Comparison of ENCODE assay signal across 20 cellular contexts in genomic region chr12:110885152-110885840, GRCh38. TPM values are rescaled to one million over a fixed set of nuclear protein-coding genes. Genes with fewer than 3 reads are reported as not detected.
"Had no signal": no experiment of that assay in that cellular context is flagged by ENCODE, and none has a peak within 500 bp of the region (broad histone marks: within the 10 kb centered on the region; RNA-seq: fewer than 3 reads in every experiment).

No MANE protein-coding gene starts in this region.

- H3K9me3 Mint-ChIP-seq: activated naive CD4-positive, alpha-beta T cell treated with anti-CD3 and anti-CD28 coated beads, Interleukin-2, amount 10 ng/mL, durations not matched to agents 7 days and 5 days; activated T-helper 2 cell treated with anti-CD3 and anti-CD28 coated beads, Interferon-gamma antibody, Interleukin-2, Interleukin-4, amounts not matched to agents 10 μg/mL and 5 μg/mL and 100 μg/mL, durations not matched to agents 14 hours and 24 hours and 36 hours; T-helper 1 cell treated with Interleukin-12 subunit alpha and Interleukin-12 subunit beta and Interleukin-4 antibody, amounts not matched to agents 30 μg/mL and 1 μg/mL, for 36 hours had no signal

- H3K36me3 Mint-ChIP-seq: activated naive CD4-positive, alpha-beta T cell treated with anti-CD3 and anti-CD28 coated beads, Interleukin-2, amount 10 ng/mL, durations not matched to agents 7 days and 5 days; naive thymus-derived CD8-positive, alpha-beta T cell; WTC11 had no signal

- H3K4me1 ChIP-seq: adrenal gland, gastroesophageal sphincter, testis, upper lobe of right lung had no signal

- H3K4me3 Mint-ChIP-seq: activated naive CD4-positive, alpha-beta T cell treated with anti-CD3 and anti-CD28 coated beads, Interleukin-2, amount 10 ng/mL, durations not matched to agents 7 days and 5 days; stimulated activated naive CD8-positive, alpha-beta T cell treated with anti-CD3 and anti-CD28 coated beads, Interleukin-15, amount 100 ng/mL, for 72 hours; T-helper 1 cell treated with Interleukin-12 subunit alpha and Interleukin-12 subunit beta and Interleukin-4 antibody, amounts not matched to agents 30 μg/mL and 1 μg/mL, for 36 hours; WTC11 had no signal

- H3K36me3 ChIP-seq: adrenal gland, gastroesophageal sphincter, upper lobe of right lung had no signal

- DNase-seq: activated CD4-positive, alpha-beta T cell treated with anti-CD3 and anti-CD28 coated beads for 48 hours; activated naive CD4-positive, alpha-beta T cell treated with anti-CD3 and anti-CD28 coated beads, Interleukin-2, amount 10 ng/mL, durations not matched to agents 7 days and 5 days; adrenal gland; central memory CD4-positive, alpha-beta T cell; effector CD4-positive, alpha-beta T cell; hippocampal formation; naive thymus-derived CD8-positive, alpha-beta T cell; stimulated activated CD4-positive, alpha-beta T cell treated with anti-CD3 and anti-CD28 coated beads, Interleukin-4, amount 100 ng/mL, for 24 hours; stimulated activated naive CD8-positive, alpha-beta T cell treated with anti-CD3 and anti-CD28 coated beads, Interleukin-15, amount 100 ng/mL, for 72 hours; testis; upper lobe of right lung had no signal

- H3K27me3 ChIP-seq: adrenal gland, gastroesophageal sphincter, testis, upper lobe of right lung had no signal

- H3K4me3 ChIP-seq: adrenal gland, coronary artery, gastroesophageal sphincter, lung, testis, upper lobe of right lung had no signal

- H3K9me3 ChIP-seq: adrenal gland, gastroesophageal sphincter, testis, upper lobe of right lung had no signal

- ATAC-seq: gastroesophageal sphincter; naive thymus-derived CD8-positive, alpha-beta T cell; stimulated activated naive CD8-positive, alpha-beta T cell treated with anti-CD3 and anti-CD28 coated beads, Interleukin-15, amount 100 ng/mL, for 72 hours; upper lobe of right lung; WTC11 had no signal

- H3K27ac Mint-ChIP-seq: activated naive CD4-positive, alpha-beta T cell treated with anti-CD3 and anti-CD28 coated beads, Interleukin-2, amount 10 ng/mL, durations not matched to agents 7 days and 5 days; activated T-helper 2 cell treated with anti-CD3 and anti-CD28 coated beads, Interferon-gamma antibody, Interleukin-2, Interleukin-4, amounts not matched to agents 10 μg/mL and 5 μg/mL and 100 μg/mL, durations not matched to agents 14 hours and 24 hours and 36 hours; naive thymus-derived CD8-positive, alpha-beta T cell; T-helper 1 cell treated with Interleukin-12 subunit alpha and Interleukin-12 subunit beta and Interleukin-4 antibody, amounts not matched to agents 30 μg/mL and 1 μg/mL, for 36 hours; WTC11 had no signal

- H3K27ac ChIP-seq: adrenal gland, coronary artery, gastroesophageal sphincter, testis, upper lobe of right lung had no signal

RNA-seq across cellular contexts. Expression of gene MYL2, which starts 35.1 kb away (rescaled TPM):
- total RNA-seq: activated T-helper 2 cell treated with anti-CD3 and anti-CD28 coated beads, Interferon-gamma antibody, Interleukin-2, Interleukin-4, amounts not matched to agents 10 μg/mL and 5 μg/mL and 100 μg/mL, durations not matched to agents 14 hours and 24 hours and 36 hours; gastroesophageal sphincter; lung; mononuclear cell; naive thymus-derived CD8-positive, alpha-beta T cell; osteoblast; pulmonary artery endothelial cell; upper lobe of right lung; WTC11 had no signal
- polyA plus RNA-seq: naive thymus-derived CD8-positive, alpha-beta T cell had no signal

RNA-seq across cellular contexts. Expression of gene CCDC63, which starts 38.5 kb away (rescaled TPM):
- total RNA-seq: activated T-helper 2 cell treated with anti-CD3 and anti-CD28 coated beads, Interferon-gamma antibody, Interleukin-2, Interleukin-4, amounts not matched to agents 10 μg/mL and 5 μg/mL and 100 μg/mL, durations not matched to agents 14 hours and 24 hours and 36 hours; adrenal gland; gastroesophageal sphincter; lung; mononuclear cell; naive thymus-derived CD8-positive, alpha-beta T cell; osteoblast; pulmonary artery endothelial cell; upper lobe of right lung had no signal
- polyA plus RNA-seq: adrenal gland; lung; naive thymus-derived CD8-positive, alpha-beta T cell had no signal
